In genomic region chr19:33225458-33225925, GRCh38 we compare ENCODE assay signal across 11 cellular contexts. TPM values are rescaled to one million over a fixed set of nuclear protein-coding genes. Genes with fewer than 3 reads are reported as not detected.
DNase-seq lines count a peak whose midpoint lies in the region; ATAC-seq and TF ChIP-seq lines count a peak whose summit lies in the region.
"Had no signal": no experiment of that assay in that cellular context is flagged by ENCODE, and none has a peak within 500 bp of the region (broad histone marks: within the 10 kb centered on the region; RNA-seq: fewer than 3 reads in every experiment).

SLC7A10 (minus strand) TSS chr19:33225850; CDS start chr19:33225703, 147 bp downstream.

- H3K27ac Mint-ChIP-seq in activated naive CD4-positive, alpha-beta T cell treated with anti-CD3 and anti-CD28 coated beads, Interleukin-2, amount 50 U/mL, for 24 hours = no peak within 1 kb of the TSS
- H3K27ac Mint-ChIP-seq in activated naive CD4-positive, alpha-beta T cell treated with anti-CD3 and anti-CD28 coated beads, Interleukin-2, amount 50 U/mL, for 72 hours = no peak within 1 kb of the TSS
- no peak within 1 kb of the TSS for H3K27ac Mint-ChIP-seq in effector memory CD8-positive, alpha-beta T cell

- H3K27me3 ChIP-seq in upper lobe of right lung = peaks cover 50% of the 10 kb centered on the region

- peak within 1 kb of the TSS; percentile 72 for H3K4me3 Mint-ChIP-seq in activated naive CD4-positive, alpha-beta T cell treated with anti-CD3 and anti-CD28 coated beads, Interleukin-2, amount 50 U/mL, for 24 hours
- peak within 1 kb of the TSS; percentile 74 to 75 for H3K4me3 Mint-ChIP-seq in effector memory CD8-positive, alpha-beta T cell

- ATAC-seq in activated naive CD4-positive, alpha-beta T cell treated with anti-CD3 and anti-CD28 coated beads, Interleukin-2, amount 50 U/mL, for 72 hours = no peak
- no peak for ATAC-seq in effector memory CD8-positive, alpha-beta T cell (replicated peaks)
- ATAC-seq in upper lobe of right lung (peak; percentile 8), HG03097 (IDR thresholded peaks at IDR 0.05; ENCODE audit: low FRiP score, unreplicated experiment) (no peak)

- intact Hi-C loops in upper lobe of right lung (cut with DNase I) = no loop called here

- no peak for DNase-seq in activated naive CD4-positive, alpha-beta T cell treated with anti-CD3 and anti-CD28 coated beads, Interleukin-2, amount 50 U/mL, for 72 hours (ENCODE audit: low spot score in 2 of 2)
- DNase-seq in effector memory CD8-positive, alpha-beta T cell = no peak
- peak; percentile 26 for DNase-seq in midbrain (lab: John Stamatoyannopoulos, UW)
- DNase-seq in upper lobe of right lung = no peak
- no peak for DNase-seq in stimulated activated CD4-positive, alpha-beta T cell treated with anti-CD3 and anti-CD28 coated beads, Interleukin-4, amount 100 ng/mL, for 1 hour
- no peak for DNase-seq in DMS79 treated with DMSO at 0.1 percent for 48 hours (lab: John Stamatoyannopoulos, UW)
- DNase-seq: COR-L47, hippocampal formation had no signal

- peaks cover 9% of the 10 kb centered on the region for H3K9me3 ChIP-seq in upper lobe of right lung

- H3K27me3 Mint-ChIP-seq in activated naive CD4-positive, alpha-beta T cell treated with anti-CD3 and anti-CD28 coated beads, Interleukin-2, amount 50 U/mL, for 24 hours = peaks cover 38% of the 10 kb centered on the region
- H3K27me3 Mint-ChIP-seq in effector memory CD8-positive, alpha-beta T cell = peaks cover 64 to 88% of the 10 kb centered on the region in 2 donors

- H3K27ac ChIP-seq in upper lobe of right lung = no peak within 1 kb of the TSS

- peaks cover 13% of the 10 kb centered on the region for H3K9me3 Mint-ChIP-seq in activated naive CD4-positive, alpha-beta T cell treated with anti-CD3 and anti-CD28 coated beads, Interleukin-2, amount 50 U/mL, for 24 hours
- H3K9me3 Mint-ChIP-seq in activated naive CD4-positive, alpha-beta T cell treated with anti-CD3 and anti-CD28 coated beads, Interleukin-2, amount 50 U/mL, for 72 hours = peaks cover 14 to 16% of the 10 kb centered on the region in 2 donors
- H3K9me3 Mint-ChIP-seq in effector memory CD8-positive, alpha-beta T cell = peaks cover 5 to 13% of the 10 kb centered on the region in 2 donors

- peaks cover 11% of the 10 kb centered on the region for H3K36me3 Mint-ChIP-seq in activated naive CD4-positive, alpha-beta T cell treated with anti-CD3 and anti-CD28 coated beads, Interleukin-2, amount 50 U/mL, for 24 hours
- H3K36me3 Mint-ChIP-seq in activated naive CD4-positive, alpha-beta T cell treated with anti-CD3 and anti-CD28 coated beads, Interleukin-2, amount 50 U/mL, for 72 hours = peaks cover 18 to 20% of the 10 kb centered on the region in 2 donors
- H3K36me3 Mint-ChIP-seq in effector memory CD8-positive, alpha-beta T cell (ENCODE audit: insufficient read depth) = no peaks in the 10 kb centered on the region

- peaks cover 11% of the 10 kb centered on the region for H3K4me1 Mint-ChIP-seq in activated naive CD4-positive, alpha-beta T cell treated with anti-CD3 and anti-CD28 coated beads, Interleukin-2, amount 50 U/mL, for 24 hours
- peaks cover 5 to 8% of the 10 kb centered on the region in 2 donors for H3K4me1 Mint-ChIP-seq in effector memory CD8-positive, alpha-beta T cell (ENCODE audit: low read depth in 2 of 2)

- no peaks in the 10 kb centered on the region for H3K36me3 ChIP-seq in upper lobe of right lung

- no peaks in the 10 kb centered on the region for H3K4me1 ChIP-seq in upper lobe of right lung

- H3K4me3 ChIP-seq in upper lobe of right lung = peak within 1 kb of the TSS; percentile 34

- no peak for TF ChIP-seq CTCF in upper lobe of right lung (IDR thresholded peaks at IDR 0.05)

RNA-seq across cellular contexts. Expression of gene SLC7A10, which starts in this region (rescaled TPM):
- not detected for total RNA-seq in activated naive CD4-positive, alpha-beta T cell treated with anti-CD3 and anti-CD28 coated beads, Interleukin-2, amount 50 U/mL, for 72 hours
- total RNA-seq in upper lobe of right lung = 1.1 TPM
- total RNA-seq: T-helper 1 cell treated with Interleukin-12 subunit alpha and Interleukin-12 subunit beta and Interleukin-4 antibody, amounts not matched to agents 30 ng/mL and 1 ng/mL, for 36 hours had no signal
